Comparison of ENCODE assay signal across 1 cellular context in genomic region chr14:55151601-55152000, GRCh38.
TF ChIP-seq lines count a peak whose summit lies in the region.

No MANE protein-coding gene starts in this region.

TF ChIP-seq in IMR-90, 13 proteins besides CTCF, POLR2A, EP300 and RAD21:
- TF ChIP-seq, protein P1, sequence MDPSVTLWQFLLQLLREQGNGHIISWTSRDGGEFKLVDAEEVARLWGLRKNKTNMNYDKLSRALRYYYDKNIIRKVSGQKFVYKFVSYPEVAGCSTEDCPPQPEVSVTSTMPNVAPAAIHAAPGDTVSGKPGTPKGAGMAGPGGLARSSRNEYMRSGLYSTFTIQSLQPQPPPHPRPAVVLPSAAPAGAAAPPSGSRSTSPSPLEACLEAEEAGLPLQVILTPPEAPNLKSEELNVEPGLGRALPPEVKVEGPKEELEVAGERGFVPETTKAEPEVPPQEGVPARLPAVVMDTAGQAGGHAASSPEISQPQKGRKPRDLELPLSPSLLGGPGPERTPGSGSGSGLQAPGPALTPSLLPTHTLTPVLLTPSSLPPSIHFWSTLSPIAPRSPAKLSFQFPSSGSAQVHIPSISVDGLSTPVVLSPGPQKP (IDR thresholded peaks at IDR 0.05; ENCODE audit: borderline replicate concordance, low read depth, low read length) = no peak
- TF ChIP-seq MXI1 (IDR thresholded peaks at IDR 0.05; ENCODE audit: borderline replicate concordance, low read depth, low read length) (no peak), CHD1 (IDR thresholded peaks at IDR 0.05; ENCODE audit: low read depth, low read length) (no peak), SMC3 (IDR thresholded peaks at IDR 0.05; ENCODE audit: low read depth, low read length) (no peak), CEBPB (IDR thresholded peaks at IDR 0.05; ENCODE audit: low read depth, low read length) (no peak), FOS (IDR thresholded peaks at IDR 0.05; ENCODE audit: low read depth, low read length) (no peak), MAFK (IDR thresholded peaks at IDR 0.05; ENCODE audit: low read depth, low read length) (no peak), BHLHE40 (IDR thresholded peaks at IDR 0.05; ENCODE audit: low read depth, low read length) (no peak), NFE2L2 (IDR thresholded peaks at IDR 0.05; ENCODE audit: low read depth, low read length) (no peak), RCOR1 (IDR thresholded peaks at IDR 0.05; ENCODE audit: insufficient replicate concordance, low read length) (no peak), RFX5 (IDR thresholded peaks at IDR 0.05; ENCODE audit: low read depth, low read length) (no peak), USF2 (IDR thresholded peaks at IDR 0.05; ENCODE audit: low read depth, low read length) (no peak), MAZ (IDR thresholded peaks at IDR 0.05; ENCODE audit: borderline replicate concordance, low read depth, low read length) (no peak)
TF ChIP-seq in IMR-90: peak in this region for 0.
